In the genomic region with DNA sequence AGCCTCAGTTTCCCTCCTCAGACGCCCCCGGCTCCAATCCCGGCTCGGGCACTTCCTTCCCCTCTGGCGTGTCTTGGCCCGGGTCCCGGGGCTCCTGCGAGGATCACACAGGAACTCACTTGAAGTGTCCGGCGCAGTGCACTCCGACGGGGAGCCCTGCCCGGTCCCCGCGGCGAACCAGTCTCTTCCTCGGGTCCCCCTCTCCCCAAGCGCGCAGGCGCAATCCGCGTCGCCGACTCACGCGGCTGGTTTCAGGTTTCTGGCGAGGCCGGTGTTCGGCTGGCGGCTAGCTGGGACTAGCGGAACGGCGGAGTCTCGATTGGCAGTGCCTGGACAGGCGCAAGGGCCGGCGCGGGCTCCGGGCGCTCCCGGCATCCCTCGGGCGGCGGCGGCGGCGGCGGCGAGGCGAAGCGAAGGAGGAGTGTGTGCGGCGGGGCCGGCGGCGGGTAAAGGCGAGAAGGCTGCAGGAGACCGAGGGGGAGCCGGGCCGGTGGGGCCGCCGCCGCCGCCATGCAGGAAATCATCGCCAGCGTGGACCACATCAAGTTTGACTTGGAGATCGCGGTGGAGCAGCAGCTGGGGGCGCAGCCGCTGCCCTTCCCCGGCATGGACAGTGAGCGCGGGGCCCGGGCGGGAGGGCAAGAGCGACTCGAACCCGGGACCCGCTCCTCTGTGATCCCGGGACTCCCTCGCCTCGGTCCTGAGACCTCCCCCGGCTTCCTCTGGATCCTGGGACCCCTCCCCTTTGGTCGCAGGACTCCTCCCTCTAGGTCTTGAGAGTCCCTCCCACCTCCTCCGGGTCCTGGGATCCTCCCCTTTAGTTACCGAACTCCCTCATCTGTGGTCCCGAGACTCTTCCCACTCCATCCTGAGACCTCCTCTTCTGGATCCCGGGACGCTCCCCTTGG, we compare ENCODE assay signal across 8 cellular contexts. TPM values are rescaled to one million over a fixed set of nuclear protein-coding genes. Genes with fewer than 3 reads are reported as not detected.
DNase-seq lines count a peak whose midpoint lies in the region; ATAC-seq and TF ChIP-seq lines count a peak whose summit lies in the region.

TSS of gene CPSF4 (plus strand) at position 371 of the 908 bp plus-strand sequence. CDS start at position 511, 140 bp downstream.
TSS of gene PTCD1 (minus strand) at position 226 of the 908 bp plus-strand sequence. CDS start 3,556 bp downstream, outside the sequence.

- DNase-seq in ELF-1 (ENCODE audit: low read depth, low spot score) = peak; percentile 95
- peak; percentile 94 for DNase-seq in H4 (ENCODE audit: low spot score)
- DNase-seq in LNCaP clone FGC (ENCODE audit: low read depth) = peak; percentile 84
- DNase-seq in RWPE2 (ENCODE audit: low spot score) = peak; percentile 97
- DNase-seq in activated effector memory CD4-positive, alpha-beta T cell treated with Interleukin-2 at 50 U/mL for 16 hours = peak; percentile 82
- DNase-seq in fibroblast of the conjunctiva (ENCODE audit: low read depth) = peak; percentile 90
- peak; percentile 98 for DNase-seq in nephron progenitor cell

- H3K27ac ChIP-seq in RWPE2 (ENCODE audit: poor library complexity, severe bottlenecking) = peak within 1 kb of the TSS; percentile 62

- no peaks in the 10 kb centered on the region for H3K27me3 Mint-ChIP-seq in nephron progenitor cell (ENCODE audit: low read depth, poor library complexity)
- H3K27me3 Mint-ChIP-seq in stimulated activated naive CD8-positive, alpha-beta T cell treated with anti-CD3 and anti-CD28 coated beads, Interleukin-15, Interleukin-2, amounts not matched to agents 100 ng/mL and 50 ng/mL, for 24 hours = no peaks in the 10 kb centered on the region

- peaks cover 5% of the 10 kb centered on the region for H3K4me1 ChIP-seq in RWPE2 (ENCODE audit: insufficient read depth, poor library complexity, severe bottlenecking)

- TF ChIP-seq CTCF in LNCaP clone FGC (IDR thresholded peaks at IDR 0.05; ENCODE audit: control insufficient read depth, extremely low read depth, insufficient read depth) = no peak
- TF ChIP-seq CTCF in RWPE2 (IDR thresholded peaks at IDR 0.05; ENCODE audit: poor library complexity, severe bottlenecking) = no peak
- no peak for TF ChIP-seq CTCF in nephron progenitor cell (IDR thresholded peaks at IDR 0.05)

- no peaks in the 10 kb centered on the region for H3K9me3 ChIP-seq in RWPE2 (ENCODE audit: severe bottlenecking)

- peak; percentile 93 for ATAC-seq in RWPE2 (ENCODE audit: low read depth)

- H3K4me3 ChIP-seq in LNCaP clone FGC (ENCODE audit: low read depth, low read length) = peak within 1 kb of the TSS; percentile 97
- H3K4me3 ChIP-seq in RWPE2 (ENCODE audit: severe bottlenecking) = peak within 1 kb of the TSS; percentile 87

- peak within 1 kb of the TSS; percentile 98 for H3K27ac Mint-ChIP-seq in nephron progenitor cell
- H3K27ac Mint-ChIP-seq in stimulated activated naive CD8-positive, alpha-beta T cell treated with anti-CD3 and anti-CD28 coated beads, Interleukin-15, Interleukin-2, amounts not matched to agents 100 ng/mL and 50 ng/mL, for 24 hours = peak within 1 kb of the TSS; percentile 97

- H3K4me1 Mint-ChIP-seq in nephron progenitor cell = peaks cover 27% of the 10 kb centered on the region
- H3K4me1 Mint-ChIP-seq in stimulated activated naive CD8-positive, alpha-beta T cell treated with anti-CD3 and anti-CD28 coated beads, Interleukin-15, Interleukin-2, amounts not matched to agents 100 ng/mL and 50 ng/mL, for 24 hours (ENCODE audit: low read depth) = peaks cover 44% of the 10 kb centered on the region

- H3K27me3 ChIP-seq in RWPE2 (ENCODE audit: insufficient read depth, poor library complexity, severe bottlenecking) = no peaks in the 10 kb centered on the region

- H3K36me3 ChIP-seq in RWPE2 (ENCODE audit: low read depth) = peaks cover 45% of the 10 kb centered on the region

- H3K9me3 Mint-ChIP-seq in nephron progenitor cell = no peaks in the 10 kb centered on the region
- H3K9me3 Mint-ChIP-seq in stimulated activated naive CD8-positive, alpha-beta T cell treated with anti-CD3 and anti-CD28 coated beads, Interleukin-15, Interleukin-2, amounts not matched to agents 100 ng/mL and 50 ng/mL, for 24 hours = no peaks in the 10 kb centered on the region

- H3K36me3 Mint-ChIP-seq in nephron progenitor cell (ENCODE audit: low read depth) = peaks cover 28% of the 10 kb centered on the region
- peaks cover 22% of the 10 kb centered on the region for H3K36me3 Mint-ChIP-seq in stimulated activated naive CD8-positive, alpha-beta T cell treated with anti-CD3 and anti-CD28 coated beads, Interleukin-15, Interleukin-2, amounts not matched to agents 100 ng/mL and 50 ng/mL, for 24 hours (ENCODE audit: low read depth)

- H3K4me3 Mint-ChIP-seq in nephron progenitor cell = peak within 1 kb of the TSS; percentile 100
- peak within 1 kb of the TSS; percentile 98 for H3K4me3 Mint-ChIP-seq in stimulated activated naive CD8-positive, alpha-beta T cell treated with anti-CD3 and anti-CD28 coated beads, Interleukin-15, Interleukin-2, amounts not matched to agents 100 ng/mL and 50 ng/mL, for 24 hours

RNA-seq across cellular contexts. Expression of gene CPSF4, which starts in this region (rescaled TPM):
- total RNA-seq in H4 (2014; rRNA removed; shearing (Covaris generic)) = 30.5 and 32.6 TPM in 2 replicates

RNA-seq across cellular contexts. Expression of gene PTCD1, which starts in this region (rescaled TPM):
- total RNA-seq in H4 (2014; rRNA removed; shearing (Covaris generic)) = 3.5 and 4.8 TPM in 2 replicates

Comparison
In these comparisons a context has a peak if more than half of its experiments do, and no peak if none do; other contexts are left out.
1. Peak in every context shown above with its lines: DNase-seq, ATAC-seq, H3K4me3 ChIP-seq and H3K27ac ChIP-seq.